Comparison of ENCODE assay signal across 1 cellular context in the genomic region with DNA sequence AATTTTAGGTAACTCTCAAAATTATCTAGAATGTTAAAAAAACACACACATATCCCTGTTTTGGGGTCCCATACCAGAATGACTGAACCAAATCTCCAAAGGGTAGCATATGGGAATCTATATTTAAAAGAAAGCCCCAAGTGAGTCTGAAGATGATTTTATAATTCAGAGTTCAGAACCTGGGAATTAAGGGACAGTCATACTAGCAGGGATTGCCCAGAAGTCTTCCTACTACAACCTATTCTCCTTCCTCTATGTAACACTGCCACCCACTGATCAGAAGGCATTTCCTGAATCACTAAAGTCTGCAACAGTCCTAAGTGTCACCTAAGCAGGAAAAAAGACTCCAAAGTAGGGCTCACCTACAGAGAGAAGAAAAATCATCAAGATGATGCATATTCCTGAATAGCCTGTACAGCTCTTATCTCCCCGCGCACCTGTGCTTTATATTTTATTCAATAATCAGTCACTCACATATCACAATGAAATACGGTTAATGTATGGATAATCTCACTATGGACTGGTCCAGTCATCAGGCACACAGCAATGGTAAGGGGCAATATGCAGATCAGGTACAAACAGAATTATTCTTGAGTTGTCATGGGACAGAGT.
TF ChIP-seq lines count a peak whose summit lies in the region.

No MANE protein-coding gene starts in this region.

TF ChIP-seq in K562, 482 proteins besides CTCF, POLR2A, EP300 and RAD21 (continued from another document):
- TF ChIP-seq, protein P1, sequence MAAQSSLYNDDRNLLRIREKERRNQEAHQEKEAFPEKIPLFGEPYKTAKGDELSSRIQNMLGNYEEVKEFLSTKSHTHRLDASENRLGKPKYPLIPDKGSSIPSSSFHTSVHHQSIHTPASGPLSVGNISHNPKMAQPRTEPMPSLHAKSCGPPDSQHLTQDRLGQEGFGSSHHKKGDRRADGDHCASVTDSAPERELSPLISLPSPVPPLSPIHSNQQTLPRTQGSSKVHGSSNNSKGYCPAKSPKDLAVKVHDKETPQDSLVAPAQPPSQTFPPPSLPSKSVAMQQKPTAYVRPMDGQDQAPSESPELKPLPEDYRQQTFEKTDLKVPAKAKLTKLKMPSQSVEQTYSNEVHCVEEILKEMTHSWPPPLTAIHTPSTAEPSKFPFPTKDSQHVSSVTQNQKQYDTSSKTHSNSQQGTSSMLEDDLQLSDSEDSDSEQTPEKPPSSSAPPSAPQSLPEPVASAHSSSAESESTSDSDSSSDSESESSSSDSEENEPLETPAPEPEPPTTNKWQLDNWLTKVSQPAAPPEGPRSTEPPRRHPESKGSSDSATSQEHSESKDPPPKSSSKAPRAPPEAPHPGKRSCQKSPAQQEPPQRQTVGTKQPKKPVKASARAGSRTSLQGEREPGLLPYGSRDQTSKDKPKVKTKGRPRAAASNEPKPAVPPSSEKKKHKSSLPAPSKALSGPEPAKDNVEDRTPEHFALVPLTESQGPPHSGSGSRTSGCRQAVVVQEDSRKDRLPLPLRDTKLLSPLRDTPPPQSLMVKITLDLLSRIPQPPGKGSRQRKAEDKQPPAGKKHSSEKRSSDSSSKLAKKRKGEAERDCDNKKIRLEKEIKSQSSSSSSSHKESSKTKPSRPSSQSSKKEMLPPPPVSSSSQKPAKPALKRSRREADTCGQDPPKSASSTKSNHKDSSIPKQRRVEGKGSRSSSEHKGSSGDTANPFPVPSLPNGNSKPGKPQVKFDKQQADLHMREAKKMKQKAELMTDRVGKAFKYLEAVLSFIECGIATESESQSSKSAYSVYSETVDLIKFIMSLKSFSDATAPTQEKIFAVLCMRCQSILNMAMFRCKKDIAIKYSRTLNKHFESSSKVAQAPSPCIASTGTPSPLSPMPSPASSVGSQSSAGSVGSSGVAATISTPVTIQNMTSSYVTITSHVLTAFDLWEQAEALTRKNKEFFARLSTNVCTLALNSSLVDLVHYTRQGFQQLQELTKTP (IDR thresholded peaks at IDR 0.05; ENCODE audit: low read depth in 1 of 2, partially characterized antibody in 2 of 2): no peak
- TF ChIP-seq, protein P2, sequence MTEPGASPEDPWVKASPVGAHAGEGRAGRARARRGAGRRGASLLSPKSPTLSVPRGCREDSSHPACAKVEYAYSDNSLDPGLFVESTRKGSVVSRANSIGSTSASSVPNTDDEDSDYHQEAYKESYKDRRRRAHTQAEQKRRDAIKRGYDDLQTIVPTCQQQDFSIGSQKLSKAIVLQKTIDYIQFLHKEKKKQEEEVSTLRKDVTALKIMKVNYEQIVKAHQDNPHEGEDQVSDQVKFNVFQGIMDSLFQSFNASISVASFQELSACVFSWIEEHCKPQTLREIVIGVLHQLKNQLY (CRISPR knock-in tag; conservative IDR thresholded peaks at IDR 0.05): no peak
- TF ChIP-seq ATF1 (CRISPR knock-in tag; IDR thresholded peaks at IDR 0.05) (no peak), ATF1 (tag; IDR thresholded peaks at IDR 0.05) (no peak), ESRRB (CRISPR knock-in tag; IDR thresholded peaks at IDR 0.05; ENCODE audit: borderline replicate concordance) (no peak), HDAC6 (IDR thresholded peaks at IDR 0.05; ENCODE audit: low read depth, low read length) (no peak), ZNF436 (CRISPR knock-in tag; IDR thresholded peaks at IDR 0.05) (no peak)
- TF ChIP-seq, protein P3, sequence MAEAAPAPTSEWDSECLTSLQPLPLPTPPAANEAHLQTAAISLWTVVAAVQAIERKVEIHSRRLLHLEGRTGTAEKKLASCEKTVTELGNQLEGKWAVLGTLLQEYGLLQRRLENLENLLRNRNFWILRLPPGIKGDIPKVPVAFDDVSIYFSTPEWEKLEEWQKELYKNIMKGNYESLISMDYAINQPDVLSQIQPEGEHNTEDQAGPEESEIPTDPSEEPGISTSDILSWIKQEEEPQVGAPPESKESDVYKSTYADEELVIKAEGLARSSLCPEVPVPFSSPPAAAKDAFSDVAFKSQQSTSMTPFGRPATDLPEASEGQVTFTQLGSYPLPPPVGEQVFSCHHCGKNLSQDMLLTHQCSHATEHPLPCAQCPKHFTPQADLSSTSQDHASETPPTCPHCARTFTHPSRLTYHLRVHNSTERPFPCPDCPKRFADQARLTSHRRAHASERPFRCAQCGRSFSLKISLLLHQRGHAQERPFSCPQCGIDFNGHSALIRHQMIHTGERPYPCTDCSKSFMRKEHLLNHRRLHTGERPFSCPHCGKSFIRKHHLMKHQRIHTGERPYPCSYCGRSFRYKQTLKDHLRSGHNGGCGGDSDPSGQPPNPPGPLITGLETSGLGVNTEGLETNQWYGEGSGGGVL (CRISPR knock-in tag; IDR thresholded peaks at IDR 0.05): no peak
- TF ChIP-seq, protein P4, sequence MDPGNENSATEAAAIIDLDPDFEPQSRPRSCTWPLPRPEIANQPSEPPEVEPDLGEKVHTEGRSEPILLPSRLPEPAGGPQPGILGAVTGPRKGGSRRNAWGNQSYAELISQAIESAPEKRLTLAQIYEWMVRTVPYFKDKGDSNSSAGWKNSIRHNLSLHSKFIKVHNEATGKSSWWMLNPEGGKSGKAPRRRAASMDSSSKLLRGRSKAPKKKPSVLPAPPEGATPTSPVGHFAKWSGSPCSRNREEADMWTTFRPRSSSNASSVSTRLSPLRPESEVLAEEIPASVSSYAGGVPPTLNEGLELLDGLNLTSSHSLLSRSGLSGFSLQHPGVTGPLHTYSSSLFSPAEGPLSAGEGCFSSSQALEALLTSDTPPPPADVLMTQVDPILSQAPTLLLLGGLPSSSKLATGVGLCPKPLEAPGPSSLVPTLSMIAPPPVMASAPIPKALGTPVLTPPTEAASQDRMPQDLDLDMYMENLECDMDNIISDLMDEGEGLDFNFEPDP (CRISPR knock-in tag; IDR thresholded peaks at IDR 0.05): no peak
